In the genomic region with DNA sequence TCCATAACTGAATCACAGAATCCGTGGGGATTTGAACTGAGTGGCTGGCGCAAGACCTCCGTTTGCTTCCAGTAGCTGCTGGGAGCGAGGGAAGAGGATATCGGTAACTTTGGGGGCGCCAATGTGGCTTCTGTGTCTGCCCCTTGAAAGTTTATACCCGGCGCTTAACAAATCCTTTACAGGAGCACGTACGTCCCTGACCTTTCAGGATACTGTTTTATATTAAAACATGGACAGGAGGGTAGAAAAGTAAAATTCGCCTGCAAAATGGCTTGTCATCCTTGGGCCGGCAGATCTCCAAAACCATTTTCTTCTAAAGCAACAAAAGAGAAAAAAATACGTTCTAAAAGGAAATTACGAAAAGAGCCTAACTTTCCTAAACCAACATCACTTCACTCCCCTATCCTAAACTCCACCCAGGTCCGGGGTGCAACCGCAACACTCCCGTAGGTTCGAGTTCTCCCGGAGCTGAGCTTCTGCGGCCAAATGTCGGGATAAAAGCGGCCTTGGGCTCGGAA, we compare ENCODE assay signal across 15 cellular contexts. TPM values are rescaled to one million over a fixed set of nuclear protein-coding genes. Genes with fewer than 3 reads are reported as not detected.
DNase-seq lines count a peak whose midpoint lies in the region; ATAC-seq and TF ChIP-seq lines count a peak whose summit lies in the region.
"Had no signal": no experiment of that assay in that cellular context is flagged by ENCODE, and none has a peak within 500 bp of the region (broad histone marks: within the 10 kb centered on the region; RNA-seq: fewer than 3 reads in every experiment).

No MANE protein-coding gene starts in this region.

- no CpG with 5 or more reads among the region's 23 CpGs for WGBS in iPS DF 6.9 (ENCODE audit: insufficient coverage, insufficient read length)
- 7 to 13% (median 8%) methylated on average over 23 of the region's 23 CpGs for WGBS in stomach, 5 donors

- H3K27ac ChIP-seq in iPS DF 6.9 (ENCODE audit: low read length) (no peak overlapping the region), stomach (no peak overlapping the region)
- H3K27ac ChIP-seq: foreskin keratinocyte, right lobe of liver had no signal

- TF ChIP-seq CTCF in progenitor cell of endocrine pancreas (IDR thresholded peaks at IDR 0.05; ENCODE audit: unreplicated experiment) (no peak), stomach (IDR thresholded peaks at IDR 0.05) (no peak)

- H3K9me3 Mint-ChIP-seq in T-helper 2 cell treated with Interferon-gamma antibody and Interleukin-4, amounts not matched to agents 5 μg/mL and 100 μg/mL, for 36 hours: no peaks in the 10 kb centered on the region
- no peaks in the 10 kb centered on the region for H3K9me3 Mint-ChIP-seq in progenitor cell of endocrine pancreas (ENCODE audit: low read depth)

- H3K4me3 ChIP-seq in iPS DF 6.9 (ENCODE audit: low read length) (peak overlapping the region; percentile 21; the same call in 1 of the 2 replicates), stomach (no peak overlapping the region)
- H3K4me3 ChIP-seq: right lobe of liver had no signal

- H3K4me1 ChIP-seq in iPS DF 6.9 (ENCODE audit: control insufficient read depth, insufficient read depth, low read length) (peaks cover 3% of the 10 kb centered on the region; the same call in 1 of the 2 replicates), stomach (peaks cover 31 to 47% (median 42%) of the 10 kb centered on the region in 4 donors)
- H3K4me1 ChIP-seq: foreskin keratinocyte had no signal

- TF ChIP-seq POLR2A in stomach (IDR thresholded peaks at IDR 0.05): no peak

- peaks cover 2% of the 10 kb centered on the region for H3K4me1 Mint-ChIP-seq in T-helper 2 cell treated with Interferon-gamma antibody and Interleukin-4, amounts not matched to agents 5 μg/mL and 100 μg/mL, for 36 hours (ENCODE audit: low read depth)
- H3K4me1 Mint-ChIP-seq in T-helper 17 cell (peaks cover 6% of the 10 kb centered on the region), progenitor cell of endocrine pancreas (ENCODE audit: low read depth) (peaks cover 16% of the 10 kb centered on the region)

- intact Hi-C loops in stomach (cut with DNase I; ENCODE audit: low total_unique reads): no loop called here

- no peaks in the 10 kb centered on the region for H3K36me3 Mint-ChIP-seq in T-helper 2 cell treated with Interferon-gamma antibody and Interleukin-4, amounts not matched to agents 5 μg/mL and 100 μg/mL, for 36 hours (ENCODE audit: low read depth)
- H3K36me3 Mint-ChIP-seq in T-helper 17 cell (ENCODE audit: low read depth): no peaks in the 10 kb centered on the region
- H3K36me3 Mint-ChIP-seq in progenitor cell of endocrine pancreas (ENCODE audit: insufficient read depth): no peaks in the 10 kb centered on the region

- DNase-seq in T-helper 2 cell treated with Interferon-gamma antibody and Interleukin-4, amounts not matched to agents 5 μg/mL and 100 μg/mL, for 36 hours (ENCODE audit: low spot score): no peak
- no peak for DNase-seq in T-helper 2 cell
- no peak for DNase-seq in T-helper 17 cell
- no peak for DNase-seq in iPS DF 6.9 (ENCODE audit: low read depth, low spot score)
- no peak for DNase-seq in progenitor cell of endocrine pancreas (ENCODE audit: low spot score, unreplicated experiment)
- DNase-seq in stomach: no peak
- DNase-seq in RPMI8226: no peak
- DNase-seq: 8988T; effector CD8-positive, alpha-beta T cell; foreskin keratinocyte; IMR-90; NCI-H1092 treated with DMSO at 0.1 percent for 48 hours; NCI-H226; right lobe of liver had no signal

- peaks cover 79% of the 10 kb centered on the region for H3K27me3 Mint-ChIP-seq in T-helper 2 cell treated with Interferon-gamma antibody and Interleukin-4, amounts not matched to agents 5 μg/mL and 100 μg/mL, for 36 hours (ENCODE audit: low read depth)
- H3K27me3 Mint-ChIP-seq in T-helper 17 cell (peaks cover 73% of the 10 kb centered on the region), progenitor cell of endocrine pancreas (peaks cover 86% of the 10 kb centered on the region)

- H3K27me3 ChIP-seq in iPS DF 6.9 (ENCODE audit: control insufficient read depth, insufficient read depth, low read length) (peaks cover 80% of the 10 kb centered on the region), stomach (peaks cover 60 to 100% (median 95%) of the 10 kb centered on the region in 3 donors)

- H3K9me3 ChIP-seq in T-helper 17 cell (ENCODE audit: control insufficient read depth, low read length, poor library complexity, severe bottlenecking) (no peaks in the 10 kb centered on the region), iPS DF 6.9 (ENCODE audit: control insufficient read depth, insufficient read depth, low read length) (no peaks in the 10 kb centered on the region), stomach (peaks cover 0 to 12% (median 3%) of the 10 kb centered on the region in 4 donors)
- H3K9me3 ChIP-seq: right lobe of liver had no signal

- no peaks in the 10 kb centered on the region for H3K36me3 ChIP-seq in iPS DF 6.9 (ENCODE audit: control insufficient read depth, insufficient read depth, low read length)
- H3K36me3 ChIP-seq in stomach: no peaks in the 10 kb centered on the region
- H3K36me3 ChIP-seq: right lobe of liver had no signal

- H3K4me3 Mint-ChIP-seq in T-helper 2 cell treated with Interferon-gamma antibody and Interleukin-4, amounts not matched to agents 5 μg/mL and 100 μg/mL, for 36 hours: no peak overlapping the region
- H3K4me3 Mint-ChIP-seq in T-helper 17 cell (peak overlapping the region; percentile 12), progenitor cell of endocrine pancreas (ENCODE audit: low read depth) (peak overlapping the region; percentile 44)

- H3K27ac Mint-ChIP-seq in T-helper 2 cell treated with Interferon-gamma antibody and Interleukin-4, amounts not matched to agents 5 μg/mL and 100 μg/mL, for 36 hours: peak overlapping the region; percentile 71
- H3K27ac Mint-ChIP-seq in T-helper 17 cell (peak overlapping the region; percentile 82), progenitor cell of endocrine pancreas (no peak overlapping the region)

- no peak for TF ChIP-seq EP300 in stomach (IDR thresholded peaks at IDR 0.05)

- ATAC-seq in T-helper 17 cell (no peak), GM21619 (IDR thresholded peaks at IDR 0.05; ENCODE audit: unreplicated experiment) (no peak)
- ATAC-seq: right lobe of liver had no signal

RNA-seq across cellular contexts. Expression of gene DMRT3, which starts 0.7 kb away (rescaled TPM):
- not detected for total RNA-seq in T-helper 17 cell
- total RNA-seq in progenitor cell of endocrine pancreas: 0.34 and 0.53 TPM in 2 replicates
- not detected for total RNA-seq in stomach
- under 1 TPM in 1 of 3 donors, not detected in 2; 0.35 TPM for polyA plus RNA-seq in stomach
- total RNA-seq: foreskin keratinocyte, IMR-90, right lobe of liver had no signal
- polyA plus RNA-seq: foreskin keratinocyte, IMR-90 had no signal
